In the genomic region with DNA sequence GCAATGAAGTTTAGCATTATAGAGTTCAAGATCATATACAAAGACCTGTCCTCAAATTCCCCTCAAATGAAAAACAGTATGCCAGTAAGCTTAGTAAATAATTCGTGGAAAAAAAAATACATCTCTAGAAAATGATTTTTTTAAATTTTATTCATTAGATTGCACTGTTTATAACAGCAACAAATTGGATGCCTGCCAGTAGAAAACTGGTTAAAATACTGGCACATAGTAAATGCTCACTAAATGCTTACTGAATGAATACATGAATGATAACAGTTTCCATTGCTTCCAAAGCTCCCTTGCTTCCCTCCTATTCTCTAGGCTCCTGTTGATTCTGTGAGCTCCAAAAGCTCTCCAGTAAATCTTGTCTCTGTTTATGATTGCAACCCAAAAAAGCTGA, we compare ENCODE assay signal across 8 cellular contexts.
"Had no signal": no experiment of that assay in that cellular context is flagged by ENCODE, and none has a peak within 500 bp of the region (broad histone marks: within the 10 kb centered on the region; RNA-seq: fewer than 3 reads in every experiment).

No MANE protein-coding gene starts in this region.

- H3K27me3 Mint-ChIP-seq: IgD-negative memory B cell had no signal

- H3K27ac Mint-ChIP-seq: IgD-negative memory B cell had no signal

- H3K9me3 Mint-ChIP-seq: IgD-negative memory B cell had no signal

- FAIRE-seq: HepG2, HTR-8/SVneo had no signal

- H3K27ac ChIP-seq: HL-60, KMS-11 had no signal

- H3K9ac ChIP-seq: KMS-11 had no signal

- ATAC-seq: HepG2 had no signal

- H3K4me3 Mint-ChIP-seq: IgD-negative memory B cell had no signal

- DNase-seq: IMR-90, KBM-7, KG1 had no signal

- H3K4me1 Mint-ChIP-seq: IgD-negative memory B cell had no signal

- H3K36me3 Mint-ChIP-seq: IgD-negative memory B cell had no signal
